1 cellular context compared by ENCODE assay signal in genomic region chr20:50029083-50029696, GRCh38.
TF ChIP-seq lines count a peak whose summit lies in the region.

No MANE protein-coding gene starts in this region.

TF ChIP-seq in endothelial cell of umbilical vein, 7 proteins besides CTCF, POLR2A, EP300 and RAD21:
- no peak for TF ChIP-seq FOS (IDR thresholded peaks at IDR 0.05; ENCODE audit: borderline replicate concordance, insufficient read depth, low read length)
- TF ChIP-seq GATA2 (IDR thresholded peaks at IDR 0.05; ENCODE audit: insufficient read depth, insufficient read length, low read depth, low read length) = no peak
- no peak for TF ChIP-seq JUN (IDR thresholded peaks at IDR 0.05; ENCODE audit: borderline replicate concordance, insufficient read depth, insufficient read length, low read depth)
- no peak for TF ChIP-seq EZH2 (IDR thresholded peaks at IDR 0.05; ENCODE audit: borderline replicate concordance, low read depth, low read length, severe bottlenecking)
- no peak for TF ChIP-seq MYC (IDR thresholded peaks at IDR 0.05; ENCODE audit: low read depth, low read length)
- no peak for TF ChIP-seq MAX (IDR thresholded peaks at IDR 0.05; ENCODE audit: insufficient read depth, insufficient read length)
- no peak for TF ChIP-seq POLR2AphosphoS5 (IDR thresholded peaks at IDR 0.05; ENCODE audit: insufficient read depth, low read depth, low read length)
